ENCODE assay signal across 1 cellular context in the genomic region with DNA sequence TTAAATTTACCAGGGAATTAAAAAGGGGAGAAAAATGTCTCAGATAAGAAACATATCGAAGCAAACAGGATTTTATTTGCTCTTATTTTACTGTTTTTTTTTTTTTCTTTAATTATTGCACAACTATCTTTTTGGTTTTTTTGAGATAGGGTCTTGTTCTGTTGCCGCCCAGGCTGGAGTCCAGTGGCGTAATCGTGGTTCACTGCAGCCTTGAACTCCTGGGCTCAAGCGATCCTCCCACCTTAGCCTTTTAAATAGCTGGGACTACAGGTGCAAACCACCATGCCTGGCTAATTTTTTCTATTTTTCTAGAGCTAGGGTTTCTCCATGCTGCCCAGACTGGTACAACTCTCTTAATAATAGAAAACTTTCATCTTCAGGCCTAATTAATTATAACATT.
TF ChIP-seq lines count a peak whose summit lies in the region.

No MANE protein-coding gene starts in this region.

TF ChIP-seq in IMR-90, 13 proteins besides CTCF, POLR2A, EP300 and RAD21:
- TF ChIP-seq MAZ (IDR thresholded peaks at IDR 0.05; ENCODE audit: borderline replicate concordance, low read depth, low read length) (no peak), CEBPB (IDR thresholded peaks at IDR 0.05; ENCODE audit: low read depth, low read length) (0 out of 2 replicates have a peak, but pooled peaks have one; percentile 39)
TF ChIP-seq in IMR-90: peak in this region for 1.
